In the genomic region with DNA sequence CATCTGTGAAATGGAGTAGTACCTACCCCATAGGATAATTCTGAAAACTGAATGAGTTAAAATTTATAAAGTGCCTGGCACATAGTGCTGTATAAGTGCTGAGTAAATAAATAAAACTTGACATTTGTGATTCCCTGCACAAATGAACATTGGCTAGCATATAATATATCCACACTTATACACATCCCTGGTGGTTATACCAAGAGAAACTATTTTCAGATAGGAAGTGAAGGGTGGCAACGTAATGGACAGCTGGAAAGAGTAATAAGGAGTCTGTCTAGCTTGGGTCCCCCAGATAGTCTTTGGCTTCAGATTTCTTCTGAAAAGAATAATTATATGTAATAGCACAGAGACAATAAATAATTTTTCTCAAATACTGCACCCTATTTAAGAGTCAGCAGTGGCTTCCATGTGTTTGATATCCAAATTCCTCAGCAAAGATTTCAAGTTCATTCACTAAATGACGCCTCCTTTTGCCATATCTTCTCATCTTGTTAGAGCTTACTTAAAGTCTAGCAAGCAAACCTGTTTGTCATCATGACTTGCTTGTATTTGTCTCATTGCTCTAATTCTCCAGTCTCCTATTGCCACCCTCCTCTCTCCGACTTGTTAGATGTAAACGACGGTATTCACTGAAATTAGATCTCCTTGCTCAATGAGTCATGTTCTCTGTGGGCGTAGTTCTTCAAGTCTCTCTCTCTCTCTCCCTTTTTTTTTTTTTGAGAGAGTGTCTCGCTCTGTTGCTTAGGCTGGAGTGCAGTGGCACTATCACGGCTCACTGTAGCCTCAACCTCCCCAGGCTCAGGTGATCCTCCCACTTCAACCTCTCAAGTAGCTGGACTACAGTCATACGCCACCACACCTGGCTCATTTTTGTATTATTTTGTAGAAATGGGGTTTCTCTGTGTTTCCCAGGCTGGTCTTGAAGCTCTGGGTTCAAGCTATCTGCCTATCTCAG, we compare ENCODE assay signal across 8 cellular contexts. TPM values are rescaled to one million over a fixed set of nuclear protein-coding genes. Genes with fewer than 3 reads are reported as not detected.
DNase-seq lines count a peak whose midpoint lies in the region; ATAC-seq lines count a peak whose summit lies in the region.

No MANE protein-coding gene starts in this region.

- peaks cover 15% of the 10 kb centered on the region for H3K36me3 ChIP-seq in NT2/D1 (ENCODE audit: insufficient read depth, insufficient read length, low read length)
- no peaks in the 10 kb centered on the region for H3K36me3 ChIP-seq in esophagus (ENCODE audit: control insufficient read depth in 2 of 2, insufficient read depth in 2 of 2, low read length in 1 of 2)

- H3K9me3 ChIP-seq in NT2/D1 (ENCODE audit: insufficient read depth, low read length) (no peaks in the 10 kb centered on the region), esophagus (ENCODE audit: control insufficient read depth in 2 of 2, insufficient read depth in 1 of 2, low read depth in 1 of 2, low read length in 1 of 2) (no peaks in the 10 kb centered on the region)

- peaks cover 31% of the 10 kb centered on the region for H3K36me3 Mint-ChIP-seq in activated CD4-positive, alpha-beta T cell treated with anti-CD3 and anti-CD28 coated beads, Interleukin-2, amount 10 ng/mL, durations not matched to agents 24 days and 14 days (ENCODE audit: low read depth)

- peak overlapping the region; percentile 43 for H3K27ac Mint-ChIP-seq in activated CD4-positive, alpha-beta T cell treated with anti-CD3 and anti-CD28 coated beads, Interleukin-2, amount 10 ng/mL, durations not matched to agents 24 days and 14 days

- no peaks in the 10 kb centered on the region for H3K9me3 Mint-ChIP-seq in activated CD4-positive, alpha-beta T cell treated with anti-CD3 and anti-CD28 coated beads, Interleukin-2, amount 10 ng/mL, durations not matched to agents 24 days and 14 days

- H3K27me3 Mint-ChIP-seq in activated CD4-positive, alpha-beta T cell treated with anti-CD3 and anti-CD28 coated beads, Interleukin-2, amount 10 ng/mL, durations not matched to agents 24 days and 14 days = no peaks in the 10 kb centered on the region

- no peaks in the 10 kb centered on the region for H3K27me3 ChIP-seq in NT2/D1 (ENCODE audit: insufficient read depth, insufficient read length)
- H3K27me3 ChIP-seq in esophagus (ENCODE audit: control insufficient read depth in 1 of 2, insufficient read depth in 2 of 2, low read length in 2 of 2) = no peaks in the 10 kb centered on the region

- ATAC-seq in GM18502 (IDR thresholded peaks at IDR 0.05; ENCODE audit: poor library complexity, unreplicated experiment) (no peak), HG02852 (IDR thresholded peaks at IDR 0.05; ENCODE audit: unreplicated experiment) (no peak)

- H3K4me1 Mint-ChIP-seq in activated CD4-positive, alpha-beta T cell treated with anti-CD3 and anti-CD28 coated beads, Interleukin-2, amount 10 ng/mL, durations not matched to agents 24 days and 14 days = peaks cover 47% of the 10 kb centered on the region

- H3K4me3 Mint-ChIP-seq in activated CD4-positive, alpha-beta T cell treated with anti-CD3 and anti-CD28 coated beads, Interleukin-2, amount 10 ng/mL, durations not matched to agents 24 days and 14 days = no peak overlapping the region

- H3K4me1 ChIP-seq in NT2/D1 (ENCODE audit: insufficient read depth, insufficient read length) (no peaks in the 10 kb centered on the region), esophagus (ENCODE audit: control insufficient read depth in 2 of 2, insufficient read depth in 2 of 2, low read length in 1 of 2) (no peaks in the 10 kb centered on the region)

- intact Hi-C loops in activated CD4-positive, alpha-beta T cell treated with anti-CD3 and anti-CD28 coated beads, Interleukin-2, amount 10 ng/mL, durations not matched to agents 24 days and 14 days (cut with micrococcal nuclease) = loop anchor here (1.0 kb wide), 1 partner anchor 9 kb away; a partner anchor contains a TSS

- 47 to 64% methylated on average over 9 of the region's 9 CpGs for WGBS in esophagus, 2 donors

- H3K27ac ChIP-seq in esophagus (ENCODE audit: low read depth in 2 of 2, low read length in 1 of 2) (peak overlapping the region; percentile 63 to 89), skin epidermis (peak overlapping the region in 18 of 21 experiments; percentile 26 to 76 (median 60))

- no peak for DNase-seq in activated CD4-positive, alpha-beta T cell treated with anti-CD3 and anti-CD28 coated beads, Interleukin-2, amount 10 ng/mL, durations not matched to agents 24 days and 14 days
- DNase-seq in activated CD4-positive, alpha-beta T cell treated with anti-CD3 and anti-CD28 coated beads, Interleukin-2, amount 50 U/mL, for 4 hours = no peak
- DNase-seq in NT2/D1 (ENCODE audit: low read depth, low spot score) = peak; percentile 57
- no peak for DNase-seq in UCSD-AML1 (lab: John Stamatoyannopoulos, UW; ENCODE audit: unreplicated experiment)

- no peak overlapping the region for H3K4me3 ChIP-seq in NT2/D1 (ENCODE audit: insufficient read length, low read depth)
- H3K4me3 ChIP-seq in esophagus (ENCODE audit: low read depth in 1 of 2, low read length in 2 of 2) = no peak overlapping the region
- no peak overlapping the region for H3K4me3 ChIP-seq in skin epidermis

- no peak overlapping the region for H3K9ac ChIP-seq in NT2/D1 (ENCODE audit: insufficient read length, low read depth)

RNA-seq across cellular contexts. Expression of a gene that starts 8.7 kb away (rescaled TPM):
- 3.4 and 3.5 TPM in 2 replicates for total RNA-seq in activated CD4-positive, alpha-beta T cell treated with anti-CD3 and anti-CD28 coated beads, Interleukin-2, amount 10 ng/mL, durations not matched to agents 24 days and 14 days
- polyA plus RNA-seq in esophagus = under 1 TPM; 0.11 to 0.12 TPM

RNA-seq across cellular contexts. Expression of a gene that starts 9.4 kb away (rescaled TPM):
- 63.7 and 68.8 TPM in 2 replicates for total RNA-seq in activated CD4-positive, alpha-beta T cell treated with anti-CD3 and anti-CD28 coated beads, Interleukin-2, amount 10 ng/mL, durations not matched to agents 24 days and 14 days
- 1 to 10 TPM; 3.9 to 6.8 TPM for polyA plus RNA-seq in esophagus

RNA-seq across cellular contexts. Expression of a gene that starts 46.4 kb away (rescaled TPM):
- total RNA-seq in activated CD4-positive, alpha-beta T cell treated with anti-CD3 and anti-CD28 coated beads, Interleukin-2, amount 10 ng/mL, durations not matched to agents 24 days and 14 days = not detected in 2 replicates
- under 1 TPM in 1 of 2 donors, not detected in 1; 0.08 TPM for polyA plus RNA-seq in esophagus
